ENCODE assay signal across 1 cellular context in the genomic region with DNA sequence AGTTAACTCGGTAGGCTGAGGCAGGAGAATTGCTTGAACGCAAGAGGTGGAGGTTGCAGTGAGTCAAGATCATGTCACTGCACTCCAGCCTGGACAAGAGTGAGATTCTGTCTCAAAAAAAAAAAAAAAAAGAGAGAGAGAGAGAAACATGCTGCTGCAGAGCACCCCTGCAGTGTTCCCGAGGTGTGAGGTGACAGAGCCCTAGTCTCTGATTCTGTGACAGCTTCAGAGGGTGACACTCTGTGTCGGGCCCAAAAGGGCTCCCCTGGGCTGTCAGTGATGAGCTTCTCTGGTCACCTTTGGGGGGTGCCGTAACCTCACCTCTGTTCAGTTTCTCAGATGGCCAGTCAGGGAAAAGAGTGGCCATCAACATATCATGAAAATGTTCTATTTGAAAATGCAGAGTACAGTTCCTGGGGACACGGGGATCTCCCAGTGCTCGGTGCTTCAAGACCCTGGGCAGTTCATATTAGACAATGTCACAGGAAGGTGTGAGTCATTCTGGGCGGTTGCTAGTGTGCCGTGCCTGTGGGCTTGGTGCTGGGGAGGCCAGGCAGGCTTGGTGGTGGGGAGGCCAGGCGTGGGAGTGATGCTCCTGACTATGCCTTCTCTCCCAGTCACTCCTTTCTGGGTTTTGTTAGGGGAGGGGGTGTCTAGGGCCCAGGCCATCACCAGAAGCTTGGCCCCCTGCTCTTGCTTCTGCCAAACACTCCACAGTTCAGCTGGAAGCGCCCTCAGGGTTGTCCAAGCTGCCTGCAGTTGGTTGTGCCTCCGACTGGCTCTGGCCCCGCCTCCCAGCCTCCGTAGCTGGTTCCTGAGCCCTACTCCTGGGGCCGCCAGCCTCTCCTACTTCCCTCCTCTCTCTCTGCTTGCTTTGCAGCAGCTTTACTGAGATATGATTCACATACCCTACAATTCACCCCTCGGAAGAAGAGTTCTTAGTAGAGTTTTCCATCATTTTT.
A peak's percentile ranks its signal among the peaks of the same experiment; 100 is the strongest.
TF ChIP-seq lines count a peak whose summit lies in the region.

No MANE protein-coding gene starts in this region.

TF ChIP-seq in K562, 482 proteins besides CTCF, POLR2A, EP300 and RAD21 (continued from another document and continues in another):
- TF ChIP-seq, protein P1, sequence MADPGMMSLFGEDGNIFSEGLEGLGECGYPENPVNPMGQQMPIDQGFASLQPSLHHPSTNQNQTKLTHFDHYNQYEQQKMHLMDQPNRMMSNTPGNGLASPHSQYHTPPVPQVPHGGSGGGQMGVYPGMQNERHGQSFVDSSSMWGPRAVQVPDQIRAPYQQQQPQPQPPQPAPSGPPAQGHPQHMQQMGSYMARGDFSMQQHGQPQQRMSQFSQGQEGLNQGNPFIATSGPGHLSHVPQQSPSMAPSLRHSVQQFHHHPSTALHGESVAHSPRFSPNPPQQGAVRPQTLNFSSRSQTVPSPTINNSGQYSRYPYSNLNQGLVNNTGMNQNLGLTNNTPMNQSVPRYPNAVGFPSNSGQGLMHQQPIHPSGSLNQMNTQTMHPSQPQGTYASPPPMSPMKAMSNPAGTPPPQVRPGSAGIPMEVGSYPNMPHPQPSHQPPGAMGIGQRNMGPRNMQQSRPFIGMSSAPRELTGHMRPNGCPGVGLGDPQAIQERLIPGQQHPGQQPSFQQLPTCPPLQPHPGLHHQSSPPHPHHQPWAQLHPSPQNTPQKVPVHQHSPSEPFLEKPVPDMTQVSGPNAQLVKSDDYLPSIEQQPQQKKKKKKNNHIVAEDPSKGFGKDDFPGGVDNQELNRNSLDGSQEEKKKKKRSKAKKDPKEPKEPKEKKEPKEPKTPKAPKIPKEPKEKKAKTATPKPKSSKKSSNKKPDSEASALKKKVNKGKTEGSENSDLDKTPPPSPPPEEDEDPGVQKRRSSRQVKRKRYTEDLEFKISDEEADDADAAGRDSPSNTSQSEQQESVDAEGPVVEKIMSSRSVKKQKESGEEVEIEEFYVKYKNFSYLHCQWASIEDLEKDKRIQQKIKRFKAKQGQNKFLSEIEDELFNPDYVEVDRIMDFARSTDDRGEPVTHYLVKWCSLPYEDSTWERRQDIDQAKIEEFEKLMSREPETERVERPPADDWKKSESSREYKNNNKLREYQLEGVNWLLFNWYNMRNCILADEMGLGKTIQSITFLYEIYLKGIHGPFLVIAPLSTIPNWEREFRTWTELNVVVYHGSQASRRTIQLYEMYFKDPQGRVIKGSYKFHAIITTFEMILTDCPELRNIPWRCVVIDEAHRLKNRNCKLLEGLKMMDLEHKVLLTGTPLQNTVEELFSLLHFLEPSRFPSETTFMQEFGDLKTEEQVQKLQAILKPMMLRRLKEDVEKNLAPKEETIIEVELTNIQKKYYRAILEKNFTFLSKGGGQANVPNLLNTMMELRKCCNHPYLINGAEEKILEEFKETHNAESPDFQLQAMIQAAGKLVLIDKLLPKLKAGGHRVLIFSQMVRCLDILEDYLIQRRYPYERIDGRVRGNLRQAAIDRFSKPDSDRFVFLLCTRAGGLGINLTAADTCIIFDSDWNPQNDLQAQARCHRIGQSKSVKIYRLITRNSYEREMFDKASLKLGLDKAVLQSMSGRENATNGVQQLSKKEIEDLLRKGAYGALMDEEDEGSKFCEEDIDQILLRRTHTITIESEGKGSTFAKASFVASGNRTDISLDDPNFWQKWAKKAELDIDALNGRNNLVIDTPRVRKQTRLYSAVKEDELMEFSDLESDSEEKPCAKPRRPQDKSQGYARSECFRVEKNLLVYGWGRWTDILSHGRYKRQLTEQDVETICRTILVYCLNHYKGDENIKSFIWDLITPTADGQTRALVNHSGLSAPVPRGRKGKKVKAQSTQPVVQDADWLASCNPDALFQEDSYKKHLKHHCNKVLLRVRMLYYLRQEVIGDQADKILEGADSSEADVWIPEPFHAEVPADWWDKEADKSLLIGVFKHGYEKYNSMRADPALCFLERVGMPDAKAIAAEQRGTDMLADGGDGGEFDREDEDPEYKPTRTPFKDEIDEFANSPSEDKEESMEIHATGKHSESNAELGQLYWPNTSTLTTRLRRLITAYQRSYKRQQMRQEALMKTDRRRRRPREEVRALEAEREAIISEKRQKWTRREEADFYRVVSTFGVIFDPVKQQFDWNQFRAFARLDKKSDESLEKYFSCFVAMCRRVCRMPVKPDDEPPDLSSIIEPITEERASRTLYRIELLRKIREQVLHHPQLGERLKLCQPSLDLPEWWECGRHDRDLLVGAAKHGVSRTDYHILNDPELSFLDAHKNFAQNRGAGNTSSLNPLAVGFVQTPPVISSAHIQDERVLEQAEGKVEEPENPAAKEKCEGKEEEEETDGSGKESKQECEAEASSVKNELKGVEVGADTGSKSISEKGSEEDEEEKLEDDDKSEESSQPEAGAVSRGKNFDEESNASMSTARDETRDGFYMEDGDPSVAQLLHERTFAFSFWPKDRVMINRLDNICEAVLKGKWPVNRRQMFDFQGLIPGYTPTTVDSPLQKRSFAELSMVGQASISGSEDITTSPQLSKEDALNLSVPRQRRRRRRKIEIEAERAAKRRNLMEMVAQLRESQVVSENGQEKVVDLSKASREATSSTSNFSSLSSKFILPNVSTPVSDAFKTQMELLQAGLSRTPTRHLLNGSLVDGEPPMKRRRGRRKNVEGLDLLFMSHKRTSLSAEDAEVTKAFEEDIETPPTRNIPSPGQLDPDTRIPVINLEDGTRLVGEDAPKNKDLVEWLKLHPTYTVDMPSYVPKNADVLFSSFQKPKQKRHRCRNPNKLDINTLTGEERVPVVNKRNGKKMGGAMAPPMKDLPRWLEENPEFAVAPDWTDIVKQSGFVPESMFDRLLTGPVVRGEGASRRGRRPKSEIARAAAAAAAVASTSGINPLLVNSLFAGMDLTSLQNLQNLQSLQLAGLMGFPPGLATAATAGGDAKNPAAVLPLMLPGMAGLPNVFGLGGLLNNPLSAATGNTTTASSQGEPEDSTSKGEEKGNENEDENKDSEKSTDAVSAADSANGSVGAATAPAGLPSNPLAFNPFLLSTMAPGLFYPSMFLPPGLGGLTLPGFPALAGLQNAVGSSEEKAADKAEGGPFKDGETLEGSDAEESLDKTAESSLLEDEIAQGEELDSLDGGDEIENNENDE (IDR thresholded peaks at IDR 0.05; ENCODE audit: low read depth, low read length), result peak; percentile 6
- TF ChIP-seq SREBF1 (IDR thresholded peaks at IDR 0.05; ENCODE audit: borderline replicate concordance, low read depth, low read length), result no peak
- TF ChIP-seq TCF7L2 (IDR thresholded peaks at IDR 0.05; ENCODE audit: low read depth, low read length), result no peak
- TF ChIP-seq, protein P2, sequence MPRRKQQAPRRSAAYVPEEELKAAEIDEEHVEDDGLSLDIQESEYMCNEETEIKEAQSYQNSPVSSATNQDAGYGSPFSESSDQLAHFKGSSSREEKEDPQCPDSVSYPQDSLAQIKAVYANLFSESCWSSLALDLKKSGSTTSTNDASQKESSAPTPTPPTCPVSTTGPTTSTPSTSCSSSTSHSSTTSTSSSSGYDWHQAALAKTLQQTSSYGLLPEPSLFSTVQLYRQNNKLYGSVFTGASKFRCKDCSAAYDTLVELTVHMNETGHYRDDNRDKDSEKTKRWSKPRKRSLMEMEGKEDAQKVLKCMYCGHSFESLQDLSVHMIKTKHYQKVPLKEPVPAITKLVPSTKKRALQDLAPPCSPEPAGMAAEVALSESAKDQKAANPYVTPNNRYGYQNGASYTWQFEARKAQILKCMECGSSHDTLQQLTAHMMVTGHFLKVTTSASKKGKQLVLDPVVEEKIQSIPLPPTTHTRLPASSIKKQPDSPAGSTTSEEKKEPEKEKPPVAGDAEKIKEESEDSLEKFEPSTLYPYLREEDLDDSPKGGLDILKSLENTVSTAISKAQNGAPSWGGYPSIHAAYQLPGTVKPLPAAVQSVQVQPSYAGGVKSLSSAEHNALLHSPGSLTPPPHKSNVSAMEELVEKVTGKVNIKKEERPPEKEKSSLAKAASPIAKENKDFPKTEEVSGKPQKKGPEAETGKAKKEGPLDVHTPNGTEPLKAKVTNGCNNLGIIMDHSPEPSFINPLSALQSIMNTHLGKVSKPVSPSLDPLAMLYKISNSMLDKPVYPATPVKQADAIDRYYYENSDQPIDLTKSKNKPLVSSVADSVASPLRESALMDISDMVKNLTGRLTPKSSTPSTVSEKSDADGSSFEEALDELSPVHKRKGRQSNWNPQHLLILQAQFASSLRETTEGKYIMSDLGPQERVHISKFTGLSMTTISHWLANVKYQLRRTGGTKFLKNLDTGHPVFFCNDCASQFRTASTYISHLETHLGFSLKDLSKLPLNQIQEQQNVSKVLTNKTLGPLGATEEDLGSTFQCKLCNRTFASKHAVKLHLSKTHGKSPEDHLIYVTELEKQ (CRISPR knock-in tag; IDR thresholded peaks at IDR 0.05), result no peak
- no peak for TF ChIP-seq CC2D1A (IDR thresholded peaks at IDR 0.05)
- TF ChIP-seq FOXK2 (conservative IDR thresholded peaks at IDR 0.05 in 1 of 2, IDR thresholded peaks at IDR 0.05 in 1 of 2; ENCODE audit: low read depth in 2 of 2), result peak in 1 of 2 experiments; percentile 36; a peak in 1 of 4 replicates
- peak in 1 of 2 experiments; percentile 36; a peak in 2 of 4 replicates for TF ChIP-seq HDAC1 (IDR thresholded peaks at IDR 0.05)
- TF ChIP-seq ASH1L (IDR thresholded peaks at IDR 0.05; ENCODE audit: borderline replicate concordance, low read depth, partially characterized antibody), result no peak
- TF ChIP-seq RUNX1 (IDR thresholded peaks at IDR 0.05; ENCODE audit: low read depth), result no peak
- TF ChIP-seq ZNF347 (CRISPR knock-in tag; IDR thresholded peaks at IDR 0.05; ENCODE audit: low read depth), result no peak
- no peak for TF ChIP-seq NCOA6 (IDR thresholded peaks at IDR 0.05)
- TF ChIP-seq SMC3 (conservative IDR thresholded peaks at IDR 0.05; ENCODE audit: insufficient read depth, low read depth, low read length), result no peak
- no peak for TF ChIP-seq ZNF589 (CRISPR knock-in tag; IDR thresholded peaks at IDR 0.05; ENCODE audit: low read depth)
- TF ChIP-seq TEAD2 (tag; IDR thresholded peaks at IDR 0.05), result no peak
- TF ChIP-seq, protein P3, sequence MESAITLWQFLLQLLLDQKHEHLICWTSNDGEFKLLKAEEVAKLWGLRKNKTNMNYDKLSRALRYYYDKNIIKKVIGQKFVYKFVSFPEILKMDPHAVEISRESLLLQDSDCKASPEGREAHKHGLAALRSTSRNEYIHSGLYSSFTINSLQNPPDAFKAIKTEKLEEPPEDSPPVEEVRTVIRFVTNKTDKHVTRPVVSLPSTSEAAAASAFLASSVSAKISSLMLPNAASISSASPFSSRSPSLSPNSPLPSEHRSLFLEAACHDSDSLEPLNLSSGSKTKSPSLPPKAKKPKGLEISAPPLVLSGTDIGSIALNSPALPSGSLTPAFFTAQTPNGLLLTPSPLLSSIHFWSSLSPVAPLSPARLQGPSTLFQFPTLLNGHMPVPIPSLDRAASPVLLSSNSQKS (CRISPR knock-in tag; IDR thresholded peaks at IDR 0.05), result no peak
- TF ChIP-seq, protein P4, sequence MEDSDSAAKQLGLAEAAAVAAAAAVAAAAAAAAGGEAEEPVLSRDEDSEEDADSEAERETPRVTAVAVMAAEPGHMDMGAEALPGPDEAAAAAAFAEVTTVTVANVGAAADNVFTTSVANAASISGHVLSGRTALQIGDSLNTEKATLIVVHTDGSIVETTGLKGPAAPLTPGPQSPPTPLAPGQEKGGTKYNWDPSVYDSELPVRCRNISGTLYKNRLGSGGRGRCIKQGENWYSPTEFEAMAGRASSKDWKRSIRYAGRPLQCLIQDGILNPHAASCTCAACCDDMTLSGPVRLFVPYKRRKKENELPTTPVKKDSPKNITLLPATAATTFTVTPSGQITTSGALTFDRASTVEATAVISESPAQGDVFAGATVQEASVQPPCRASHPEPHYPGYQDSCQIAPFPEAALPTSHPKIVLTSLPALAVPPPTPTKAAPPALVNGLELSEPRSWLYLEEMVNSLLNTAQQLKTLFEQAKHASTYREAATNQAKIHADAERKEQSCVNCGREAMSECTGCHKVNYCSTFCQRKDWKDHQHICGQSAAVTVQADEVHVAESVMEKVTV (CRISPR knock-in tag; IDR thresholded peaks at IDR 0.05), result peak; percentile 44; the same call in 1 of the 2 replicates
- TF ChIP-seq, protein P5, sequence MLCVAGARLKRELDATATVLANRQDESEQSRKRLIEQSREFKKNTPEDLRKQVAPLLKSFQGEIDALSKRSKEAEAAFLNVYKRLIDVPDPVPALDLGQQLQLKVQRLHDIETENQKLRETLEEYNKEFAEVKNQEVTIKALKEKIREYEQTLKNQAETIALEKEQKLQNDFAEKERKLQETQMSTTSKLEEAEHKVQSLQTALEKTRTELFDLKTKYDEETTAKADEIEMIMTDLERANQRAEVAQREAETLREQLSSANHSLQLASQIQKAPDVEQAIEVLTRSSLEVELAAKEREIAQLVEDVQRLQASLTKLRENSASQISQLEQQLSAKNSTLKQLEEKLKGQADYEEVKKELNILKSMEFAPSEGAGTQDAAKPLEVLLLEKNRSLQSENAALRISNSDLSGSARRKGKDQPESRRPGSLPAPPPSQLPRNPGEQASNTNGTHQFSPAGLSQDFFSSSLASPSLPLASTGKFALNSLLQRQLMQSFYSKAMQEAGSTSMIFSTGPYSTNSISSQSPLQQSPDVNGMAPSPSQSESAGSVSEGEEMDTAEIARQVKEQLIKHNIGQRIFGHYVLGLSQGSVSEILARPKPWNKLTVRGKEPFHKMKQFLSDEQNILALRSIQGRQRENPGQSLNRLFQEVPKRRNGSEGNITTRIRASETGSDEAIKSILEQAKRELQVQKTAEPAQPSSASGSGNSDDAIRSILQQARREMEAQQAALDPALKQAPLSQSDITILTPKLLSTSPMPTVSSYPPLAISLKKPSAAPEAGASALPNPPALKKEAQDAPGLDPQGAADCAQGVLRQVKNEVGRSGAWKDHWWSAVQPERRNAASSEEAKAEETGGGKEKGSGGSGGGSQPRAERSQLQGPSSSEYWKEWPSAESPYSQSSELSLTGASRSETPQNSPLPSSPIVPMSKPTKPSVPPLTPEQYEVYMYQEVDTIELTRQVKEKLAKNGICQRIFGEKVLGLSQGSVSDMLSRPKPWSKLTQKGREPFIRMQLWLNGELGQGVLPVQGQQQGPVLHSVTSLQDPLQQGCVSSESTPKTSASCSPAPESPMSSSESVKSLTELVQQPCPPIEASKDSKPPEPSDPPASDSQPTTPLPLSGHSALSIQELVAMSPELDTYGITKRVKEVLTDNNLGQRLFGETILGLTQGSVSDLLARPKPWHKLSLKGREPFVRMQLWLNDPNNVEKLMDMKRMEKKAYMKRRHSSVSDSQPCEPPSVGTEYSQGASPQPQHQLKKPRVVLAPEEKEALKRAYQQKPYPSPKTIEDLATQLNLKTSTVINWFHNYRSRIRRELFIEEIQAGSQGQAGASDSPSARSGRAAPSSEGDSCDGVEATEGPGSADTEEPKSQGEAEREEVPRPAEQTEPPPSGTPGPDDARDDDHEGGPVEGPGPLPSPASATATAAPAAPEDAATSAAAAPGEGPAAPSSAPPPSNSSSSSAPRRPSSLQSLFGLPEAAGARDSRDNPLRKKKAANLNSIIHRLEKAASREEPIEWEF (CRISPR knock-in tag; IDR thresholded peaks at IDR 0.05), result no peak
- TF ChIP-seq, protein P6, sequence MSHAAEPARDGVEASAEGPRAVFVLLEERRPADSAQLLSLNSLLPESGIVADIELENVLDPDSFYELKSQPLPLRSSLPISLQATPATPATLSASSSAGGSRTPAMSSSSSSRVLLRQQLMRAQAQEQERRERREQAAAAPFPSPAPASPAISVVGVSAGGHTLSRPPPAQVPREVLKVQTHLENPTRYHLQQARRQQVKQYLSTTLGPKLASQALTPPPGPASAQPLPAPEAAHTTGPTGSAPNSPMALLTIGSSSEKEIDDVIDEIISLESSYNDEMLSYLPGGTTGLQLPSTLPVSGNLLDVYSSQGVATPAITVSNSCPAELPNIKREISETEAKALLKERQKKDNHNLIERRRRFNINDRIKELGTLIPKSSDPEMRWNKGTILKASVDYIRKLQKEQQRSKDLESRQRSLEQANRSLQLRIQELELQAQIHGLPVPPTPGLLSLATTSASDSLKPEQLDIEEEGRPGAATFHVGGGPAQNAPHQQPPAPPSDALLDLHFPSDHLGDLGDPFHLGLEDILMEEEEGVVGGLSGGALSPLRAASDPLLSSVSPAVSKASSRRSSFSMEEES (CRISPR knock-in tag; IDR thresholded peaks at IDR 0.05), result no peak
- TF ChIP-seq ZNF174 (CRISPR knock-in tag; IDR thresholded peaks at IDR 0.05), result no peak
- TF ChIP-seq SREBF2 (CRISPR knock-in tag; IDR thresholded peaks at IDR 0.05), result no peak
